8 cellular contexts compared by ENCODE assay signal in the genomic region with DNA sequence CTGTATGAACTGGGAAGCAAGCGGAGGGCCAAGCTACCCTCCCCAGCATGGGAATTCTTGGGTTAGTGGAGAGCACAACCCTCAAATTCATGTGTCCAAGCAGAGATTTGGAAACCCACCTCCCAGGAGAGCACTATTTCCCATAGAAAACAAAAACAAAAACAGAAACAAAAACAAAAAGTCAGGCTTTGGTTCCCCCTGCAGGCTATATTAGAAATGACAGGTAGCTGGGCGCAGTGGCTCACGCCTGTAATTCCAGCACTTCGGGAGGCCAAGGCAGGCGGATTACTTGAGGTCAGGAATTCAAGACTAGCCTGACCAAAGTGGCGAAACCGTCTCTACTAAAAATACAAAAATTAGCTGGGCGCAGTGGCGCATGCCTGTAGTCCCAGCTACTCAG. TPM values are rescaled to one million over a fixed set of nuclear protein-coding genes. Genes with fewer than 3 reads are reported as not detected.
DNase-seq lines count a peak whose midpoint lies in the region; ATAC-seq and TF ChIP-seq lines count a peak whose summit lies in the region.

No MANE protein-coding gene starts in this region.

- no TSS peak for BruUV-seq in Caco-2 (replicated peaks; lab: Mats Ljungman, UMichigan)

- peaks cover 25% of the 10 kb centered on the region for H3K36me3 Mint-ChIP-seq in Caco-2 (ENCODE audit: insufficient read depth, unreplicated experiment)

- intact Hi-C loops in Caco-2 (cut with micrococcal nuclease; ENCODE audit: unreplicated experiment) (loop anchor here (1.0 kb wide), 1 partner anchor 15 kb away; no protein-coding TSS in a partner anchor), ascending aorta (cut with DNase I) (loop anchor here (2.0 kb wide), 1 partner anchor 17 kb away; no protein-coding TSS in a partner anchor)

- CTCF ChIA-PET in Caco-2 (lab: Charles Lee), result interaction anchor here (0.5 to 5.0 kb wide), 15 partner anchors 10 to 305 kb away, joined by 3 to 50 read pairs (median 5); partner anchors contain the start of genes ANXA9, C1orf56, GOLPH3L and MINDY1

- no peak for TF ChIP-seq POLR2A in suprapubic skin (IDR thresholded peaks at IDR 0.05)

- 23% methylated on average over 9 of the region's 9 CpGs for WGBS in suprapubic skin

- H3K27me3 ChIP-seq in Caco-2 (replicated peaks; ENCODE audit: control insufficient read depth, insufficient read depth, low read length) (no peaks in the 10 kb centered on the region), ascending aorta (no peaks in the 10 kb centered on the region), suprapubic skin (no peaks in the 10 kb centered on the region)

- H3K27me3 Mint-ChIP-seq in Caco-2 (ENCODE audit: insufficient read depth, unreplicated experiment), result no peaks in the 10 kb centered on the region

- POLR2A ChIA-PET in Caco-2 (lab: Charles Lee), result interaction anchor here (0.6 to 1.3 kb wide), 2 partner anchors 14 to 200 kb away, joined by 5 to 9 read pairs; partner anchors contain the start of gene ANXA9

- H3K4me3 Mint-ChIP-seq in Caco-2 (ENCODE audit: unreplicated experiment), result no peak overlapping the region

- peak overlapping the region; percentile 26 for H3K27ac Mint-ChIP-seq in Caco-2 (ENCODE audit: unreplicated experiment)

- no peak for TF ChIP-seq EP300 in suprapubic skin (IDR thresholded peaks at IDR 0.05)

- H3K9me3 ChIP-seq in Caco-2 (no peaks in the 10 kb centered on the region), ascending aorta (no peaks in the 10 kb centered on the region), suprapubic skin (no peaks in the 10 kb centered on the region)

- H3K4me3 ChIP-seq in Caco-2 (ENCODE audit: low read depth, low read length) (no peak overlapping the region), LNCaP clone FGC (ENCODE audit: low read depth, low read length) (no peak overlapping the region), ascending aorta (no peak overlapping the region), suprapubic skin (no peak overlapping the region)

- H3K4me1 Mint-ChIP-seq in Caco-2 (ENCODE audit: low read depth, unreplicated experiment), result peaks cover 11% of the 10 kb centered on the region

- H3K4me1 ChIP-seq in Caco-2 (peaks cover 15% of the 10 kb centered on the region; the same call in 1 of the 2 replicates), ascending aorta (no peaks in the 10 kb centered on the region), suprapubic skin (peaks cover 15% of the 10 kb centered on the region)

- TF ChIP-seq CTCF in Caco-2 (IDR thresholded peaks at IDR 0.05; ENCODE audit: insufficient read depth in 1 of 2, low read depth in 1 of 2, low read length in 1 of 2, severe bottlenecking in 1 of 2, unreplicated experiment in 1 of 2) (peak; percentile 66 to 95), LNCaP clone FGC (IDR thresholded peaks at IDR 0.05; ENCODE audit: control insufficient read depth, extremely low read depth, insufficient read depth) (peak; percentile 62), ascending aorta (IDR thresholded peaks at IDR 0.05) (peak; percentile 77 to 81 (median 80)), suprapubic skin (IDR thresholded peaks at IDR 0.05) (peak; percentile 81 to 84)

- H3K27ac ChIP-seq in ascending aorta (peak overlapping the region in 1 of 2 donors; percentile 3), suprapubic skin (peak overlapping the region; percentile 76)

- H3K36me3 ChIP-seq in Caco-2 (ENCODE audit: control insufficient read depth, insufficient read depth, low read length), result peaks cover 2% of the 10 kb centered on the region
- peaks cover 33% of the 10 kb centered on the region in 2 donors for H3K36me3 ChIP-seq in ascending aorta
- H3K36me3 ChIP-seq in suprapubic skin, result peaks cover 40% of the 10 kb centered on the region

- no peak for ATAC-seq in GM18498 (IDR thresholded peaks at IDR 0.05; ENCODE audit: unreplicated experiment)

- H3K9me3 Mint-ChIP-seq in Caco-2 (ENCODE audit: unreplicated experiment), result no peaks in the 10 kb centered on the region

- DNase-seq in Caco-2, result peak in 1 of 2 experiments; percentile 55
- DNase-seq in LNCaP clone FGC (ENCODE audit: low read depth), result no peak
- DNase-seq in ascending aorta (ENCODE audit: low spot score in 2 of 2), result no peak
- DNase-seq in iris pigment epithelial cell (ENCODE audit: low read depth), result peak; percentile 56
- DNase-seq in suprapubic skin (ENCODE audit: low spot score in 2 of 2), result peak in 1 of 2 donors; percentile 77
- DNase-seq in NCI-H524 (lab: John Stamatoyannopoulos, UW), result no peak
- DNase-seq in activated gamma-delta T cell treated with Interleukin-2 at 50 U/mL for 16 hours, result no peak

RNA-seq across cellular contexts. Expression of gene MINDY1, which starts 10.8 kb away (rescaled TPM):
- total RNA-seq in Caco-2 (2022) (15.6 and 16.9 TPM in 2 replicates), ascending aorta (9.7 TPM), suprapubic skin (10 to 100 TPM; 31.7 to 59.1 (median 35.8) TPM)

RNA-seq across cellular contexts. Expression of gene PRUNE1, which starts 12.4 kb away (rescaled TPM):
- total RNA-seq in Caco-2 (2022) (24.2 and 24.3 TPM in 2 replicates), ascending aorta (36.5 TPM), suprapubic skin (10 to 100 TPM; 16.5 to 24.2 (median 20.4) TPM)

RNA-seq across cellular contexts. Expression of gene ANXA9, which starts 13.8 kb away (rescaled TPM):
- total RNA-seq in Caco-2 (2022), result 30.0 and 42.5 TPM in 2 replicates
- total RNA-seq in ascending aorta, result not detected
- total RNA-seq in suprapubic skin, result 10 to 100 TPM; 17.6 to 67.5 (median 45.8) TPM

RNA-seq across cellular contexts. Expression of gene CERS2, which starts 21.3 kb away (rescaled TPM):
- total RNA-seq in Caco-2 (2022) (360 and 379 TPM in 2 replicates), ascending aorta (114 TPM), suprapubic skin (10 to 100 TPM; 46.5 to 57.9 (median 51.4) TPM)

RNA-seq across cellular contexts. Expression of gene BNIPL, which starts 40.5 kb away (rescaled TPM):
- 1.9 and 2.3 TPM in 2 replicates for total RNA-seq in Caco-2 (2022)
- total RNA-seq in ascending aorta, result not detected
- 100 to 1,000 TPM; 196 to 492 (median 251) TPM for total RNA-seq in suprapubic skin

Comparison
In these comparisons a context has a peak if more than half of its experiments do, and no peak if none do; other contexts are left out.
1. RNA of gene ANXA9, which starts 13.8 kb away (total RNA-seq): 17.6 to 67.5 TPM in suprapubic skin and 30.0 to 42.5 TPM in Caco-2; not detected in ascending aorta (single experiment); every median in the first group is over 10 times any median in the second.
2. Peak in every context shown above with its lines, with median percentiles within 50 percentile points of each other: CTCF ChIP-seq.